23 cellular contexts compared by ENCODE assay signal in the genomic region with DNA sequence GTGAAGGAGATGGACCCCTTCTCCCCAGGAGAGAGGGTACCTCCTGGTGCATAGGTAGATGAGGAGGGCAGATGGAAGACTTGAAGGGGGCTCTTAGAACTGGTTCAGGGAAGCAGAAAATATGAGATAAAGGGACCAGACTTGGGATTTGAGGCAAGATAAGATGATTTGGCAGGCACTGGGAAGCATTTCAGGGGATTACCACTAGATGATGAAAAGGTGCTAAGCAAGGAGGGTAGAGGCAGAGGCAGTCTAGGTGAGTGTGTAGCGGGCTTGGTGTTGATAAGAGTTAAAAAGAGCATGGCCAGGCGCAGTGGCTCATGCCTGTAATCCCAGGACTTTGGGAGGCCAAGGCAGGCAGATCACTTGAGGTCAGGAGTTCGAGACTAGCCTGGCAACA.
"Had no signal": no experiment of that assay in that cellular context is flagged by ENCODE, and none has a peak within 500 bp of the region (broad histone marks: within the 10 kb centered on the region; RNA-seq: fewer than 3 reads in every experiment).

No MANE protein-coding gene starts in this region.

- H3K4me3 Mint-ChIP-seq: IgD-negative memory B cell had no signal

- H3K27ac ChIP-seq: KMS-11, RWPE1 had no signal

- H3K36me3 Mint-ChIP-seq: IgD-negative memory B cell had no signal

- H3K4me2 ChIP-seq: KMS-11, SK-N-SH had no signal

- H3K4me3 ChIP-seq: K562 had no signal

- H3K9me3 ChIP-seq: SK-N-SH had no signal

- H3K4me1 Mint-ChIP-seq: IgD-negative memory B cell had no signal

- H3K9me3 Mint-ChIP-seq: IgD-negative memory B cell had no signal

- H3K27ac Mint-ChIP-seq: IgD-negative memory B cell had no signal

- ATAC-seq: HepG2, K562, Panc1, PC-3 had no signal

- H3K9ac ChIP-seq: KMS-11, SK-N-SH had no signal

- DNase-seq: Kasumi-1, MM.1S, NCI-H1092 treated with DMSO at 0.1 percent for 48 hours, NCI-H1436, NCI-H187, NCI-H2029, NCI-H2081 treated with DMSO at 0.1 percent for 48 hours, NCI-H2171, NCI-H226, NCI-H446, NCI-H510A, NCI-H524 treated with DMSO at 0.1 percent for 48 hours, NCI-H69, NCI-H774, PC-3, SHP77, SK-N-SH had no signal
